8 cellular contexts compared by ENCODE assay signal in genomic region chr15:74438696-74439316, GRCh38. TPM values are rescaled to one million over a fixed set of nuclear protein-coding genes. Genes with fewer than 3 reads are reported as not detected.
A peak's percentile ranks its signal among the peaks of the same experiment; 100 is the strongest.
DNase-seq lines count a peak whose midpoint lies in the region; ATAC-seq and TF ChIP-seq lines count a peak whose summit lies in the region.

No MANE protein-coding gene starts in this region.

- no peaks in the 10 kb centered on the region for H3K9me3 ChIP-seq in prostate gland

- POLR2A ChIA-PET in T-cell (lab: Charles Lee), result no interaction called here

- CTCF ChIA-PET in T-cell (lab: Charles Lee), result interaction anchor here (0.5 to 5.5 kb wide), 8 partner anchors 17 to 72 kb away, joined by 3 to 25 read pairs (median 5); no protein-coding TSS in a partner anchor

- no peaks in the 10 kb centered on the region for H3K27me3 Mint-ChIP-seq in T-cell

- intact Hi-C loops in Right ventricle myocardium inferior (cut with DNase I), result loop anchor here (1.0 to 10.0 kb wide), 2 partner anchors 57 to 176 kb away; partner anchors contain the start of gene CLK3
- intact Hi-C loops in prostate gland (cut with DNase I), result loop anchor here (2.0 kb wide), 1 partner anchor 66 kb away; no protein-coding TSS in a partner anchor

- TF ChIP-seq CTCF in prostate gland (IDR thresholded peaks at IDR 0.05), result peak; percentile 57 to 91 (median 84)

- no peaks in the 10 kb centered on the region for H3K36me3 ChIP-seq in prostate gland

- WGBS in prostate gland, result 0% methylated on average over 2 of the region's 2 CpGs

- H3K4me3 ChIP-seq in prostate gland, result no peak overlapping the region

- H3K27me3 ChIP-seq in prostate gland (replicated peaks; ENCODE audit: insufficient read depth), result no peaks in the 10 kb centered on the region

- H3K36me3 Mint-ChIP-seq in T-cell, result no peaks in the 10 kb centered on the region
- no peaks in the 10 kb centered on the region for H3K36me3 Mint-ChIP-seq in activated naive CD4-positive, alpha-beta T cell treated with anti-CD3 and anti-CD28 coated beads, Interleukin-2, amount 50 U/mL, for 72 hours

- no peak overlapping the region for H3K27ac Mint-ChIP-seq in T-cell
- no peak overlapping the region for H3K27ac Mint-ChIP-seq in activated naive CD4-positive, alpha-beta T cell treated with anti-CD3 and anti-CD28 coated beads, Interleukin-2, amount 50 U/mL, for 72 hours

- H3K9me3 Mint-ChIP-seq in T-cell, result no peaks in the 10 kb centered on the region
- H3K9me3 Mint-ChIP-seq in activated naive CD4-positive, alpha-beta T cell treated with anti-CD3 and anti-CD28 coated beads, Interleukin-2, amount 50 U/mL, for 72 hours, result no peaks in the 10 kb centered on the region

- TF ChIP-seq POLR2A in prostate gland (IDR thresholded peaks at IDR 0.05), result no peak

- no peaks in the 10 kb centered on the region for H3K4me1 ChIP-seq in prostate gland (replicated peaks)

- H3K4me3 Mint-ChIP-seq in T-cell, result no peak overlapping the region

- no peak overlapping the region for H3K27ac ChIP-seq in prostate gland

- DNase-seq in 8988T (peak; percentile 72), NCI-H1048 (lab: John Stamatoyannopoulos, UW) (peak; percentile 20), T-cell (peak; percentile 41 to 77 (median 67)), Right ventricle myocardium inferior (ENCODE audit: missing footprints) (peak; percentile 83), prostate gland (ENCODE audit: low spot score) (peak; percentile 68), NCI-H2029 treated with DMSO at 0.1 percent for 48 hours (lab: John Stamatoyannopoulos, UW) (no peak)
- peak; percentile 75 to 80 for DNase-seq in activated naive CD4-positive, alpha-beta T cell treated with anti-CD3 and anti-CD28 coated beads, Interleukin-2, amount 50 U/mL, for 72 hours (ENCODE audit: low spot score in 2 of 2)

- ATAC-seq in GM18517 (IDR thresholded peaks at IDR 0.05; ENCODE audit: unreplicated experiment), result peak; percentile 44
- peak; percentile 63 to 75 (median 69) for ATAC-seq in T-cell (replicated peaks in 1 of 4)
- ATAC-seq in activated naive CD4-positive, alpha-beta T cell treated with anti-CD3 and anti-CD28 coated beads, Interleukin-2, amount 50 U/mL, for 72 hours, result peak; percentile 67 to 73
- ATAC-seq in Right ventricle myocardium inferior, result peak; percentile 66

- H3K4me1 Mint-ChIP-seq in T-cell, result peaks cover 9 to 22% (median 20%) of the 10 kb centered on the region in 3 donors

RNA-seq across cellular contexts. Expression of gene SEMA7A, which starts 5.0 kb away (rescaled TPM):
- 1 to 10 TPM; 2.0 to 4.7 (median 3.1) TPM for total RNA-seq in T-cell
- total RNA-seq in activated naive CD4-positive, alpha-beta T cell treated with anti-CD3 and anti-CD28 coated beads, Interleukin-2, amount 50 U/mL, for 72 hours, result 10 to 100 TPM; 47.8 to 53.6 TPM
- 1.6 TPM for total RNA-seq in Right ventricle myocardium inferior
- 100 to 1,000 TPM in 1 of 2 donors, 1 to 10 TPM in 1; 1.3 to 171 TPM for total RNA-seq in prostate gland

RNA-seq across cellular contexts. Expression of gene UBL7, which starts 22.2 kb away (rescaled TPM):
- total RNA-seq in T-cell, result 10 to 100 TPM; 26.1 to 59.9 (median 55.3) TPM
- total RNA-seq in activated naive CD4-positive, alpha-beta T cell treated with anti-CD3 and anti-CD28 coated beads, Interleukin-2, amount 50 U/mL, for 72 hours, result 10 to 100 TPM; 43.3 to 50.4 TPM
- total RNA-seq in Right ventricle myocardium inferior, result 47.7 TPM
- 10 to 100 TPM; 83.1 to 85.2 TPM for total RNA-seq in prostate gland
